Comparison of ENCODE assay signal across 12 cellular contexts in genomic region chr10:44724415-44725174, GRCh38.
A peak's percentile ranks its signal among the peaks of the same experiment; 100 is the strongest.
DNase-seq lines count a peak whose midpoint lies in the region; ATAC-seq, FAIRE-seq and TF ChIP-seq lines count a peak whose summit lies in the region.
"Had no signal": no experiment of that assay in that cellular context is flagged by ENCODE, and none has a peak within 500 bp of the region (broad histone marks: within the 10 kb centered on the region; RNA-seq: fewer than 3 reads in every experiment).

No MANE protein-coding gene starts in this region.

- no peak overlapping the region for H3K4me3 ChIP-seq in RWPE2 (ENCODE audit: severe bottlenecking)
- no peak overlapping the region for H3K4me3 ChIP-seq in small intestine (ENCODE audit: low read depth in 1 of 2, low read length in 2 of 2)
- H3K4me3 ChIP-seq: skin epidermis had no signal

- H3K27me3 ChIP-seq in RWPE2 (ENCODE audit: insufficient read depth, poor library complexity, severe bottlenecking) = no peaks in the 10 kb centered on the region
- H3K27me3 ChIP-seq in small intestine (ENCODE audit: control insufficient read depth in 2 of 2, insufficient read depth in 2 of 2, low read length in 2 of 2) = no peaks in the 10 kb centered on the region

- no peak for TF ChIP-seq CTCF in RWPE2 (IDR thresholded peaks at IDR 0.05; ENCODE audit: poor library complexity, severe bottlenecking)

- DNase-seq in GM04503 (ENCODE audit: low read depth) (peak; percentile 62), RWPE2 (ENCODE audit: low spot score) (no peak), myocyte (ENCODE audit: low read depth) (peak; percentile 31), 8988T (no peak), NCI-H128 (lab: John Stamatoyannopoulos, UW; ENCODE audit: unreplicated experiment) (no peak), small intestine (no peak), NCI-H2227 treated with DMSO at 0.1 percent for 48 hours (lab: John Stamatoyannopoulos, UW) (no peak)
- DNase-seq: activated T-cell treated with anti-CD3 and anti-CD28 coated beads, Interleukin-2, amount 50 U/mL, for 24 hours; NCI-H1694 treated with DMSO at 0.1 percent for 48 hours had no signal

- H3K36me3 ChIP-seq in RWPE2 (ENCODE audit: low read depth) (no peaks in the 10 kb centered on the region), small intestine (ENCODE audit: control insufficient read depth in 2 of 2, insufficient read depth in 2 of 2, low read length in 2 of 2) (no peaks in the 10 kb centered on the region)

- H3K9me3 ChIP-seq in RWPE2 (ENCODE audit: severe bottlenecking) (no peaks in the 10 kb centered on the region), small intestine (ENCODE audit: control insufficient read depth, low read depth) (no peaks in the 10 kb centered on the region)

- peak; percentile 49 for ATAC-seq in HG02884 (IDR thresholded peaks at IDR 0.05; ENCODE audit: unreplicated experiment)
- peak; percentile 46; the same call in 1 of the 3 replicates for ATAC-seq in RWPE2 (ENCODE audit: low read depth)

- H3K27ac ChIP-seq in RWPE2 (ENCODE audit: poor library complexity, severe bottlenecking) (peak overlapping the region; percentile 37), small intestine (ENCODE audit: low read depth in 1 of 2, low read length in 1 of 2) (no peak overlapping the region)

- no peak for FAIRE-seq in small intestine (lab: Jason Lieb, UNC)
- FAIRE-seq: H1 had no signal

- H3K4me1 ChIP-seq in RWPE2 (ENCODE audit: insufficient read depth, poor library complexity, severe bottlenecking) (peaks cover 20% of the 10 kb centered on the region), small intestine (ENCODE audit: control insufficient read depth in 2 of 2, insufficient read depth in 1 of 2, low read depth in 1 of 2, low read length in 1 of 2) (no peaks in the 10 kb centered on the region)

- 60 to 64% (median 62%) methylated on average over 6 of the region's 6 CpGs for whole genome bisulfite sequencing in small intestine, 3 donors

Comparison
In these comparisons a context has a peak if more than half of its experiments do, and no peak if none do; other contexts are left out.
1. DNase-seq: peak in GM04503 (single experiment) and myocyte (single experiment); none in RWPE2 (single experiment), 8988T (single experiment), NCI-H128 (single experiment), small intestine (single experiment) and NCI-H2227 treated with DMSO at 0.1 percent for 48 hours (single experiment).